In the genomic region with DNA sequence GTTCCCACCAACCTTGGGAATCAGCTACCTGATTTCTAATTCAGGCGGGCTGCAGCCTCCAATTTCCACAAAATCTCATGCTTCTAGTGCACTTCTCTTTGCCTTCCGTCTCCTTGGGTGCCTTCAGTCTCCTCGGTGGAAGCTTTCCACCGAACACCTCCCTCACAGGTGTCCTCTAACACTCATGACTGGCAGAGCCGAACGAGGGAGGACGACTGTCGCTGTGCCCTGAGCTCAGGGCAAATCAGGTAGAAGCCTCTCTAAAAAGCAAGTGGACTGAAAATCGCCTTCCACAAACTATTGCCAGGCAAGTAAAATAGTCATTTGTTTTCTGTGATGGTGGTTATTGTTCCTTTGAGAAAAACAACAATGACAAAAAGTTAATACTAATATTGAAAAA, we compare ENCODE assay signal across 1 cellular context.
TF ChIP-seq lines count a peak whose summit lies in the region.

No MANE protein-coding gene starts in this region.

TF ChIP-seq in IMR-90, 13 proteins besides CTCF, POLR2A, EP300 and RAD21 (continued from another document):
- TF ChIP-seq MAFK (IDR thresholded peaks at IDR 0.05; ENCODE audit: low read depth, low read length) (no peak), SMC3 (IDR thresholded peaks at IDR 0.05; ENCODE audit: low read depth, low read length) (no peak), RFX5 (IDR thresholded peaks at IDR 0.05; ENCODE audit: low read depth, low read length) (no peak), BHLHE40 (IDR thresholded peaks at IDR 0.05; ENCODE audit: low read depth, low read length) (no peak), RCOR1 (IDR thresholded peaks at IDR 0.05; ENCODE audit: insufficient replicate concordance, low read length) (no peak), MAZ (IDR thresholded peaks at IDR 0.05; ENCODE audit: borderline replicate concordance, low read depth, low read length) (no peak), NFE2L2 (IDR thresholded peaks at IDR 0.05; ENCODE audit: low read depth, low read length) (no peak), MXI1 (IDR thresholded peaks at IDR 0.05; ENCODE audit: borderline replicate concordance, low read depth, low read length) (no peak)
- TF ChIP-seq, protein P1, sequence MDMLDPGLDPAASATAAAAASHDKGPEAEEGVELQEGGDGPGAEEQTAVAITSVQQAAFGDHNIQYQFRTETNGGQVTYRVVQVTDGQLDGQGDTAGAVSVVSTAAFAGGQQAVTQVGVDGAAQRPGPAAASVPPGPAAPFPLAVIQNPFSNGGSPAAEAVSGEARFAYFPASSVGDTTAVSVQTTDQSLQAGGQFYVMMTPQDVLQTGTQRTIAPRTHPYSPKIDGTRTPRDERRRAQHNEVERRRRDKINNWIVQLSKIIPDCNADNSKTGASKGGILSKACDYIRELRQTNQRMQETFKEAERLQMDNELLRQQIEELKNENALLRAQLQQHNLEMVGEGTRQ (IDR thresholded peaks at IDR 0.05; ENCODE audit: low read depth, low read length), result no peak
- TF ChIP-seq, protein P2, sequence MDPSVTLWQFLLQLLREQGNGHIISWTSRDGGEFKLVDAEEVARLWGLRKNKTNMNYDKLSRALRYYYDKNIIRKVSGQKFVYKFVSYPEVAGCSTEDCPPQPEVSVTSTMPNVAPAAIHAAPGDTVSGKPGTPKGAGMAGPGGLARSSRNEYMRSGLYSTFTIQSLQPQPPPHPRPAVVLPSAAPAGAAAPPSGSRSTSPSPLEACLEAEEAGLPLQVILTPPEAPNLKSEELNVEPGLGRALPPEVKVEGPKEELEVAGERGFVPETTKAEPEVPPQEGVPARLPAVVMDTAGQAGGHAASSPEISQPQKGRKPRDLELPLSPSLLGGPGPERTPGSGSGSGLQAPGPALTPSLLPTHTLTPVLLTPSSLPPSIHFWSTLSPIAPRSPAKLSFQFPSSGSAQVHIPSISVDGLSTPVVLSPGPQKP (IDR thresholded peaks at IDR 0.05; ENCODE audit: borderline replicate concordance, low read depth, low read length), result no peak
